Comparison of ENCODE assay signal across 25 cellular contexts in the genomic region with DNA sequence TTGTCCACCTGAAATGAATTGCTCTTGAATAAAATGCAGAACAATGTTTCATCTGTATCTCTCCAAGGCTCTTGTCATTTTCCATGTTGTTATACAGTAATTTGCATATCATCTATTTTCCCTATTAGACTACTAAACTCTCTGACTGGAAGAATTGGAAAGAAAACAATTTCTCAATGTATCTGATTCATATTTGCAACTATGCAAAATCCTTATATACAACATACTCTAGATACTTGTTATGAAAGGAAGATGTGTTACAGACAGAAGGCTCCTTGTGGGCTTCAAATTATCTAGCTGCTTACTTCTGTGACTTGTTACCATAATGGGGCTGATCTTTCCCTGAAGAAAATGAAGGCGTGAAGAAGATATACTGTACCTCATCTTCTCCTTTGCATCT. TPM values are rescaled to one million over a fixed set of nuclear protein-coding genes. Genes with fewer than 3 reads are reported as not detected.
"Had no signal": no experiment of that assay in that cellular context is flagged by ENCODE, and none has a peak within 500 bp of the region (broad histone marks: within the 10 kb centered on the region; RNA-seq: fewer than 3 reads in every experiment).

No MANE protein-coding gene starts in this region.

- ATAC-seq: effector memory CD8-positive, alpha-beta T cell; esophagus mucosa; gastrocnemius medialis; heart right ventricle; left cardiac atrium; left lung; left ventricle myocardium superior; lower lobe of right lung; naive thymus-derived CD4-positive, alpha-beta T cell had no signal

- H3K4me3 ChIP-seq: colonic mucosa, esophagus squamous epithelium, gastrocnemius medialis, heart right ventricle, left lung, lower lobe of right lung had no signal

- H3K27me3 ChIP-seq: colonic mucosa, esophagus squamous epithelium, gastrocnemius medialis, heart right ventricle, left lung had no signal

- H3K27me3 Mint-ChIP-seq: dendritic cell treated with granulocyte-macrophage colony-stimulating factor and Interleukin-4, amounts not matched to agents 40 ng/mL and 50 ng/mL, for 4 days; effector memory CD8-positive, alpha-beta T cell had no signal

- H3K27ac ChIP-seq: colonic mucosa, epithelial cell of prostate, esophagus squamous epithelium, gastrocnemius medialis, heart right ventricle, left lung, lower lobe of right lung had no signal

- H3K4me3 Mint-ChIP-seq: dendritic cell treated with granulocyte-macrophage colony-stimulating factor and Interleukin-4, amounts not matched to agents 40 ng/mL and 50 ng/mL, for 4 days; effector memory CD8-positive, alpha-beta T cell; endodermal cell; naive thymus-derived CD4-positive, alpha-beta T cell had no signal

- H3K36me3 ChIP-seq: colonic mucosa, esophagus squamous epithelium, heart right ventricle, left lung, lower lobe of right lung had no signal

- H3K9me3 Mint-ChIP-seq: dendritic cell treated with granulocyte-macrophage colony-stimulating factor and Interleukin-4, amounts not matched to agents 40 ng/mL and 50 ng/mL, for 4 days; effector memory CD8-positive, alpha-beta T cell; endodermal cell; naive thymus-derived CD4-positive, alpha-beta T cell had no signal

- H3K27ac Mint-ChIP-seq: dendritic cell treated with granulocyte-macrophage colony-stimulating factor and Interleukin-4, amounts not matched to agents 40 ng/mL and 50 ng/mL, for 4 days; effector memory CD8-positive, alpha-beta T cell; endodermal cell had no signal

- DNase-seq: colonic mucosa; cortex of kidney; effector CD8-positive, alpha-beta T cell; effector memory CD8-positive, alpha-beta T cell; endodermal cell; erythroblast; esophagus squamous epithelium; foreskin fibroblast; foreskin melanocyte; gastrocnemius medialis; glutamatergic neuron; head of caudate nucleus; heart right ventricle; hippocampal formation; left cardiac atrium; left lung; left ventricle myocardium superior; lower lobe of right lung; mesenchymal stem cell; midbrain; naive thymus-derived CD4-positive, alpha-beta T cell had no signal

- H3K4me1 ChIP-seq: colonic mucosa, esophagus squamous epithelium, gastrocnemius medialis, heart right ventricle, left lung, lower lobe of right lung had no signal

- H3K9me3 ChIP-seq: colonic mucosa, esophagus squamous epithelium, gastrocnemius medialis, heart right ventricle, left lung, lower lobe of right lung had no signal

RNA-seq across cellular contexts. Expression of gene TPH1, which starts 23.6 kb away (rescaled TPM):
- total RNA-seq: left ventricle myocardium superior, lung microvascular endothelial cell had no signal
